ENCODE assay signal across 1 cellular context in the genomic region with DNA sequence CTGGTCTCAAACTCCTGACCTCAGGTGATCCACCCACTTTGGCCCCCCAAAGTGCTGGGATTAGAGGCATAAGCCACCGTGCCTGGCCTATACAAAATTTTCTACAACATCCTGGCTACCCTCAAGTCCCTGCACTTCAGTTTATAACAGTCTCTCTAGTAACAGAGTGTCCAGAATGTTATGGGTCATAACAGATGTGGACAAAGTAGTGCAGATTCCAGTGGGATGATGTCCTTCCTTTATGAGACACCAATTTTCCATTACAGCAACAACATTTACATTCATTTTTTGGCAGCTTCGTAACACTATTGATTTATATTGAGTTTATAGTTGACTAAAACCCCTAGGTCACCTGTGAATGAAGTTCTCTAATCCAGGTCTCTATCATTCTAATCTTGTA.
TF ChIP-seq lines count a peak whose summit lies in the region.

No MANE protein-coding gene starts in this region.

TF ChIP-seq in IMR-90, 13 proteins besides CTCF, POLR2A, EP300 and RAD21 (continued from another document):
- TF ChIP-seq, protein P1, sequence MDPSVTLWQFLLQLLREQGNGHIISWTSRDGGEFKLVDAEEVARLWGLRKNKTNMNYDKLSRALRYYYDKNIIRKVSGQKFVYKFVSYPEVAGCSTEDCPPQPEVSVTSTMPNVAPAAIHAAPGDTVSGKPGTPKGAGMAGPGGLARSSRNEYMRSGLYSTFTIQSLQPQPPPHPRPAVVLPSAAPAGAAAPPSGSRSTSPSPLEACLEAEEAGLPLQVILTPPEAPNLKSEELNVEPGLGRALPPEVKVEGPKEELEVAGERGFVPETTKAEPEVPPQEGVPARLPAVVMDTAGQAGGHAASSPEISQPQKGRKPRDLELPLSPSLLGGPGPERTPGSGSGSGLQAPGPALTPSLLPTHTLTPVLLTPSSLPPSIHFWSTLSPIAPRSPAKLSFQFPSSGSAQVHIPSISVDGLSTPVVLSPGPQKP (IDR thresholded peaks at IDR 0.05; ENCODE audit: borderline replicate concordance, low read depth, low read length), result no peak
- TF ChIP-seq MAZ (IDR thresholded peaks at IDR 0.05; ENCODE audit: borderline replicate concordance, low read depth, low read length) (no peak), NFE2L2 (IDR thresholded peaks at IDR 0.05; ENCODE audit: low read depth, low read length) (no peak), CEBPB (IDR thresholded peaks at IDR 0.05; ENCODE audit: low read depth, low read length) (no peak), RFX5 (IDR thresholded peaks at IDR 0.05; ENCODE audit: low read depth, low read length) (no peak), MXI1 (IDR thresholded peaks at IDR 0.05; ENCODE audit: borderline replicate concordance, low read depth, low read length) (no peak), RCOR1 (IDR thresholded peaks at IDR 0.05; ENCODE audit: insufficient replicate concordance, low read length) (no peak), SMC3 (IDR thresholded peaks at IDR 0.05; ENCODE audit: low read depth, low read length) (no peak)
